In the genomic region with DNA sequence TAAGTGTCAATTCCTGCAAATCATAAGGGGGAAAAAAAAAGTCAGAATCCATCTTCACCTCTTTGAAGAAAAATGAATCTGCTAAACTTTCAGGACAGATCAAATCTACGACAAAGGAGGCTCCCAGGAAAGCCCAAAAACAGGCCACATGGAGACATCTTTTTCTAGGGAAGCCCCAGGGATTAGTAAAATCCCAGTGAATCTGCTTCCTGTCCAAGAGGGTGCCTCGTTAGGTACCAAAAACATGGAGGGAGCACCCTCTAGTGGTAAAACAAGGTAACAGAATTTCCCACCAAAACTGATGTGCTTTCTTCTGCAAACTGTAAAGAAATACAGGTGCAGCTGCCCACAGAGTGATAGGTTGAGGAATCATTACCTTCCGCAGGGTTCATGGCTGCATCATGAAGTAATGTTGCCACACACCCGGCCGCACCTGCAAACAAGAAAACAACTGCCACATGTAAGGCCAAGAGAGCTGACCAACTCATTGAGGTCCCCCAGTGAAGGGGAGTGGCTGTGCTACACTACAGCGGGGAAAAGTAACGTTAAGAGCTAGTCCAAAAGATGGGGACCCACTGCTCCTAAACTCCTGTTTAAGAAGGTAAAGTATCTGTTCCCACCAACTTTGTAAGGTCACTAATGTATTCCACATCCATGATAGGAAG, we compare ENCODE assay signal across 9 cellular contexts. TPM values are rescaled to one million over a fixed set of nuclear protein-coding genes. Genes with fewer than 3 reads are reported as not detected.
DNase-seq lines count a peak whose midpoint lies in the region; ATAC-seq, FAIRE-seq and TF ChIP-seq lines count a peak whose summit lies in the region.
"Had no signal": no experiment of that assay in that cellular context is flagged by ENCODE, and none has a peak within 500 bp of the region (broad histone marks: within the 10 kb centered on the region; RNA-seq: fewer than 3 reads in every experiment).

No MANE protein-coding gene starts in this region.

- H4K20me1 ChIP-seq in OCI-LY3 (ENCODE audit: insufficient read depth, low read length), result no peaks in the 10 kb centered on the region

- peaks cover 4% of the 10 kb centered on the region; the same call in 1 of the 2 replicates for H3K79me2 ChIP-seq in OCI-LY3 (ENCODE audit: low read length)

- no peaks in the 10 kb centered on the region for H3K4me1 ChIP-seq in OCI-LY3 (ENCODE audit: low read length)

- H3K27ac ChIP-seq in OCI-LY3 (ENCODE audit: low read length), result no peak overlapping the region
- H3K27ac ChIP-seq: epithelial cell of prostate had no signal

- no peaks in the 10 kb centered on the region for H3K9me3 Mint-ChIP-seq in activated CD4-positive, alpha-beta T cell treated with anti-CD3 and anti-CD28 coated beads, Interleukin-2, amount 10 ng/mL, durations not matched to agents 24 days and 14 days
- H3K9me3 Mint-ChIP-seq in MCF 10A (ENCODE audit: unreplicated experiment), result no peaks in the 10 kb centered on the region

- intact Hi-C loops in activated CD4-positive, alpha-beta T cell treated with anti-CD3 and anti-CD28 coated beads, Interleukin-2, amount 10 ng/mL, durations not matched to agents 24 days and 14 days (cut with micrococcal nuclease), result loop anchor here (1.0 to 10.0 kb wide), 4 partner anchors 52 to 1477 kb away; a partner anchor contains a TSS
- intact Hi-C loops in MCF 10A (cut with micrococcal nuclease), result loop anchor here (1.0 kb wide), 4 partner anchors 52 to 220 kb away; no protein-coding TSS in a partner anchor

- no peaks in the 10 kb centered on the region for H3K27me3 Mint-ChIP-seq in activated CD4-positive, alpha-beta T cell treated with anti-CD3 and anti-CD28 coated beads, Interleukin-2, amount 10 ng/mL, durations not matched to agents 24 days and 14 days
- no peaks in the 10 kb centered on the region for H3K27me3 Mint-ChIP-seq in MCF 10A (ENCODE audit: insufficient read depth, unreplicated experiment)

- no TSS peak for BruUV-seq in MCF 10A (replicated peaks; lab: Mats Ljungman, UMichigan)

- CTCF ChIA-PET in MCF 10A (lab: Yijun Ruan, JAX), result interaction anchor here (0.5 to 14.7 kb wide), 56 partner anchors 10 to 1789 kb away, joined by 3 to 338 read pairs (median 4); a partner anchor contains a TSS

- no peak overlapping the region for H3K4me2 ChIP-seq in OCI-LY3 (ENCODE audit: low read length)

- peaks cover 3% of the 10 kb centered on the region for H3K36me3 ChIP-seq in OCI-LY3 (replicated peaks; ENCODE audit: low read depth, low read length)

- POLR2A ChIA-PET in MCF 10A (lab: Yijun Ruan, JAX), result interaction anchor here (0.6 to 15.3 kb wide), 6 partner anchors 9 to 221 kb away, joined by 3 to 283 read pairs (median 3); a partner anchor contains a TSS

- no peak overlapping the region for H3K4me3 ChIP-seq in OCI-LY3 (ENCODE audit: low read length)

- peaks cover 29% of the 10 kb centered on the region for H3K4me1 Mint-ChIP-seq in activated CD4-positive, alpha-beta T cell treated with anti-CD3 and anti-CD28 coated beads, Interleukin-2, amount 10 ng/mL, durations not matched to agents 24 days and 14 days
- peaks cover 9% of the 10 kb centered on the region for H3K4me1 Mint-ChIP-seq in MCF 10A (ENCODE audit: insufficient read depth, unreplicated experiment)

- H2AFZ ChIP-seq in OCI-LY3 (ENCODE audit: low read depth, low read length), result no peak overlapping the region

- DNase-seq in activated CD4-positive, alpha-beta T cell treated with anti-CD3 and anti-CD28 coated beads, Interleukin-2, amount 10 ng/mL, durations not matched to agents 24 days and 14 days, result peak; percentile 84
- DNase-seq in activated CD4-positive, alpha-beta T cell treated with anti-CD3 and anti-CD28 coated beads for 1 hour, result no peak
- DNase-seq in MCF 10A (ENCODE audit: unreplicated experiment), result peak; percentile 73
- DNase-seq in stimulated activated naive CD8-positive, alpha-beta T cell treated with anti-CD3 and anti-CD28 coated beads, Interleukin-15, Interleukin-2, amounts not matched to agents 100 U/mL and 50 U/mL, for 24 hours, result peak; percentile 19

- peaks cover 44% of the 10 kb centered on the region for H3K36me3 Mint-ChIP-seq in activated CD4-positive, alpha-beta T cell treated with anti-CD3 and anti-CD28 coated beads, Interleukin-2, amount 10 ng/mL, durations not matched to agents 24 days and 14 days (ENCODE audit: low read depth)
- peaks cover 42% of the 10 kb centered on the region for H3K36me3 Mint-ChIP-seq in MCF 10A (ENCODE audit: insufficient read depth, unreplicated experiment)

- H3K9ac ChIP-seq in OCI-LY3 (ENCODE audit: low read length), result no peak overlapping the region

- H3K27me3 ChIP-seq in OCI-LY3 (ENCODE audit: low read depth, low read length), result no peaks in the 10 kb centered on the region

- peak; percentile 45 for ATAC-seq in HG03439 (IDR thresholded peaks at IDR 0.05; ENCODE audit: unreplicated experiment)
- ATAC-seq in stimulated activated naive CD8-positive, alpha-beta T cell treated with anti-CD3 and anti-CD28 coated beads, Interleukin-15, Interleukin-2, amounts not matched to agents 100 U/mL and 50 U/mL, for 24 hours, result no peak
- no peak for ATAC-seq in GM18498 (IDR thresholded peaks at IDR 0.05; ENCODE audit: unreplicated experiment)

- FAIRE-seq in islet of Langerhans (lab: Jason Lieb, UNC), result peak; percentile 88

- peak; percentile 74 for TF ChIP-seq CTCF in OCI-LY3 (IDR thresholded peaks at IDR 0.05; ENCODE audit: low read depth, low read length)
- peak; percentile 68 for TF ChIP-seq CTCF in MCF 10A (IDR thresholded peaks at IDR 0.05; ENCODE audit: unreplicated experiment)

- H3K27ac Mint-ChIP-seq in activated CD4-positive, alpha-beta T cell treated with anti-CD3 and anti-CD28 coated beads, Interleukin-2, amount 10 ng/mL, durations not matched to agents 24 days and 14 days, result peak overlapping the region; percentile 43
- H3K27ac Mint-ChIP-seq in MCF 10A (ENCODE audit: low read depth, unreplicated experiment), result no peak overlapping the region

- H3K4me3 Mint-ChIP-seq in activated CD4-positive, alpha-beta T cell treated with anti-CD3 and anti-CD28 coated beads, Interleukin-2, amount 10 ng/mL, durations not matched to agents 24 days and 14 days, result no peak overlapping the region
- H3K4me3 Mint-ChIP-seq in MCF 10A (ENCODE audit: unreplicated experiment), result no peak overlapping the region

- no peaks in the 10 kb centered on the region for H3K9me3 ChIP-seq in OCI-LY3 (ENCODE audit: insufficient read depth, low read length)

RNA-seq across cellular contexts. Expression of a gene that starts 7.9 kb away (rescaled TPM):
- total RNA-seq in activated CD4-positive, alpha-beta T cell treated with anti-CD3 and anti-CD28 coated beads, Interleukin-2, amount 10 ng/mL, durations not matched to agents 24 days and 14 days, result 55.8 and 61.2 TPM in 2 replicates
- 36.9 and 46.3 TPM in 2 replicates for total RNA-seq in MCF 10A (2022)

RNA-seq across cellular contexts. Expression of a gene that starts 47.0 kb away (rescaled TPM):
- total RNA-seq in activated CD4-positive, alpha-beta T cell treated with anti-CD3 and anti-CD28 coated beads, Interleukin-2, amount 10 ng/mL, durations not matched to agents 24 days and 14 days, result 8.2 and 8.3 TPM in 2 replicates
- 18.3 and 29.0 TPM in 2 replicates for total RNA-seq in MCF 10A (2022)
